In genomic region chr4:112214397-112215264, GRCh38 we compare ENCODE assay signal across 1 cellular context.
TF ChIP-seq lines count a peak whose summit lies in the region.

No MANE protein-coding gene starts in this region.

TF ChIP-seq in GM23338, 12 proteins besides CTCF, POLR2A, EP300 and RAD21 (continued from another document):
- TF ChIP-seq ZNF462 (CRISPR knock-in tag; IDR thresholded peaks at IDR 0.05) (no peak), ZNF331 (CRISPR knock-in tag; IDR thresholded peaks at IDR 0.05; ENCODE audit: low read depth) (no peak), EZH2phosphoT487 (IDR thresholded peaks at IDR 0.05; ENCODE audit: unreplicated experiment) (no peak), REST (IDR thresholded peaks at IDR 0.05; ENCODE audit: unreplicated experiment) (no peak), STAT1 (IDR thresholded peaks at IDR 0.05; ENCODE audit: unreplicated experiment) (no peak), EZH2 (IDR thresholded peaks at IDR 0.05; ENCODE audit: low read depth, unreplicated experiment) (no peak), NANOG (IDR thresholded peaks at IDR 0.05; ENCODE audit: borderline replicate concordance) (no peak), ETS1 (IDR thresholded peaks at IDR 0.05) (no peak), POLR2AphosphoS5 (IDR thresholded peaks at IDR 0.05; ENCODE audit: low read depth) (no peak)
